In the genomic region with DNA sequence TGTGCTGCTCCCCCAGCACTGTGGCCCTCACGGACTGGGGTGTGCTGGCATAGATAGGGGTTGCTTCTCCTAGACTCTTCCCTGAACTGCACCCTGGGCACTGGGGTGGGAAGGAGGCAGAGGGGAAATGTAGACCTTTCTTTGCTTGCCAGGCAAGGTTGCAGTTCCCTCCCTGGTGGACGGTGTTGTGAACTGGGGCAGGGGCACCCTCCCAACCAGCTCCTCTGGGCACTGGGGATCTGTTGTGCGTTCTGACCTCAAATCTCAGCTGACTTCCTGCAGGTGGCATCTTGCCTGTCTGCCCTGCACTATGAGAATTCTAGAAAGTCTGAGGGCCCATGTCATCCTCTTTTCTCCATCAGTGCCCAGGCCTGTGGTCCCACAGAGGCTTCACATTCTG, we compare ENCODE assay signal across 12 cellular contexts. TPM values are rescaled to one million over a fixed set of nuclear protein-coding genes. Genes with fewer than 3 reads are reported as not detected.
DNase-seq lines count a peak whose midpoint lies in the region; ATAC-seq, FAIRE-seq and TF ChIP-seq lines count a peak whose summit lies in the region.
"Had no signal": no experiment of that assay in that cellular context is flagged by ENCODE, and none has a peak within 500 bp of the region (broad histone marks: within the 10 kb centered on the region; RNA-seq: fewer than 3 reads in every experiment).

No MANE protein-coding gene starts in this region.

- peak; percentile 29 for DNase-seq in MM.1S
- no peak for DNase-seq in bronchial epithelial cell (ENCODE audit: low read depth)
- DNase-seq in mesenchymal stem cell, result no peak
- no peak for DNase-seq in hippocampal formation (lab: John Stamatoyannopoulos, UW)
- DNase-seq in PC-9, result no peak
- no peak for DNase-seq in tibial nerve (ENCODE audit: low spot score in 2 of 2)
- DNase-seq: Caco-2; CD8-positive, alpha-beta T cell; GM23248; H7 had no signal

- peak overlapping the region; percentile 13 to 88 (median 80); a peak in 21 of 22 replicates for H3K4me2 ChIP-seq in BLaER1 treated with 17β-estradiol and CSF1 and Interleukin-3, amounts not matched to agents 10 nM and 100 nM
- H3K4me2 ChIP-seq in MM.1S (ENCODE audit: low read depth, low read length) (no peak overlapping the region), mesenchymal stem cell (ENCODE audit: low read length, poor library complexity, severe bottlenecking) (no peak overlapping the region), PC-9 (no peak overlapping the region)

- peaks cover 0 to 27% (median 0%) of the 10 kb centered on the region in 11 experiments; a peak in 2 of 22 replicates for H3K36me3 ChIP-seq in BLaER1 treated with 17β-estradiol and CSF1 and Interleukin-3, amounts not matched to agents 10 nM and 100 nM
- H3K36me3 ChIP-seq in MM.1S (replicated peaks; ENCODE audit: insufficient read depth, low read length) (no peaks in the 10 kb centered on the region), bronchial epithelial cell (ENCODE audit: control insufficient read depth, insufficient read depth, low read length) (no peaks in the 10 kb centered on the region), mesenchymal stem cell (ENCODE audit: control insufficient read depth in 1 of 2, insufficient read depth in 2 of 2, low read depth in 1 of 2, low read length in 2 of 2) (peaks cover 36 to 94% of the 10 kb centered on the region in 2 experiments), PC-9 (ENCODE audit: low read depth) (no peaks in the 10 kb centered on the region), tibial nerve (no peaks in the 10 kb centered on the region)

- peak overlapping the region in 8 of 11 experiments; percentile 1 to 51 (median 20); a peak in 9 of 22 replicates for H3K9ac ChIP-seq in BLaER1 treated with 17β-estradiol and CSF1 and Interleukin-3, amounts not matched to agents 10 nM and 100 nM
- H3K9ac ChIP-seq in MM.1S (ENCODE audit: low read length), result no peak overlapping the region
- H3K9ac ChIP-seq in mesenchymal stem cell (ENCODE audit: low read length), result peak overlapping the region; percentile 43
- H3K9ac ChIP-seq: GM23248 had no signal

- CTCF ChIA-PET in PC-9 (lab: Charles Lee), result interaction anchor here (0.7 kb wide), 1 partner anchor 17 kb away, joined by 3 read pairs; no protein-coding TSS in a partner anchor

- POLR2A ChIA-PET in PC-9 (lab: Charles Lee; ENCODE audit: unreplicated experiment), result no interaction called here

- no peak for ATAC-seq in HG03135 (IDR thresholded peaks at IDR 0.05; ENCODE audit: unreplicated experiment)
- ATAC-seq: CD8-positive, alpha-beta T cell had no signal

- H2BK5ac ChIP-seq in mesenchymal stem cell (ENCODE audit: low read depth, low read length, poor library complexity, severe bottlenecking), result no peak overlapping the region

- H4K20me1 ChIP-seq in BLaER1 treated with 17β-estradiol and CSF1 and Interleukin-3, amounts not matched to agents 10 nM and 100 nM, result 0 out of 22 replicates have a peak, but pooled peaks cover 0 to 4% (median 0%) of the 10 kb centered on the region in 11 experiments
- H4K20me1 ChIP-seq in MM.1S (ENCODE audit: insufficient read depth, low read length) (no peaks in the 10 kb centered on the region), PC-9 (ENCODE audit: insufficient read depth) (no peaks in the 10 kb centered on the region)

- H3K9me2 ChIP-seq in MM.1S (replicated peaks; ENCODE audit: insufficient read depth, low read length) (no peaks in the 10 kb centered on the region), PC-9 (ENCODE audit: insufficient read depth) (no peaks in the 10 kb centered on the region)

- peaks cover 44 to 80% (median 73%) of the 10 kb centered on the region in 10 experiments for H3K4me1 ChIP-seq in BLaER1 treated with 17β-estradiol and CSF1 and Interleukin-3, amounts not matched to agents 10 nM and 100 nM
- 0 out of 2 replicates have a peak, but pooled peaks cover 8% of the 10 kb centered on the region for H3K4me1 ChIP-seq in MM.1S (ENCODE audit: low read length)
- H3K4me1 ChIP-seq in mesenchymal stem cell (ENCODE audit: control insufficient read depth, insufficient read depth, low read depth, low read length), result no peaks in the 10 kb centered on the region
- no peaks in the 10 kb centered on the region for H3K4me1 ChIP-seq in PC-9 (replicated peaks; ENCODE audit: insufficient read depth)
- H3K4me1 ChIP-seq in tibial nerve, result peaks cover 0 to 8% (median 0%) of the 10 kb centered on the region in 4 donors
- H3K4me1 ChIP-seq: Caco-2 had no signal

- no peak overlapping the region for H3K18ac ChIP-seq in mesenchymal stem cell (ENCODE audit: low read depth in 1 of 2, low read length in 2 of 2)

- no peak for TF ChIP-seq POLR2A in tibial nerve (IDR thresholded peaks at IDR 0.05)

- H2AFZ ChIP-seq in MM.1S (ENCODE audit: low read length) (no peak overlapping the region), mesenchymal stem cell (ENCODE audit: low read depth, low read length) (no peak overlapping the region), PC-9 (no peak overlapping the region)
- H2AFZ ChIP-seq: GM23248 had no signal

- H3F3A ChIP-seq in MM.1S (ENCODE audit: insufficient read depth, low read length), result no peaks in the 10 kb centered on the region
- no peaks in the 10 kb centered on the region for H3F3A ChIP-seq in PC-9 (ENCODE audit: insufficient read depth, low read depth)

- H3K79me2 ChIP-seq in MM.1S (ENCODE audit: low read length) (no peaks in the 10 kb centered on the region), PC-9 (ENCODE audit: low read depth) (no peaks in the 10 kb centered on the region)

- peak; percentile 55 for FAIRE-seq in bronchial epithelial cell (lab: Jason Lieb, UNC)

- no peak overlapping the region for H2BK15ac ChIP-seq in mesenchymal stem cell (ENCODE audit: low read depth, poor library complexity, severe bottlenecking)

- H2BK12ac ChIP-seq in mesenchymal stem cell (ENCODE audit: low read length in 2 of 2), result no peak overlapping the region

- no peak for TF ChIP-seq CTCF in MM.1S (IDR thresholded peaks at IDR 0.05; ENCODE audit: low read length)
- TF ChIP-seq CTCF in bronchial epithelial cell (IDR thresholded peaks at IDR 0.05; ENCODE audit: insufficient read depth, low read length, severe bottlenecking), result no peak
- no peak for TF ChIP-seq CTCF in PC-9 (conservative IDR thresholded peaks at IDR 0.05)
- no peak for TF ChIP-seq CTCF in tibial nerve (IDR thresholded peaks at IDR 0.05)

- H2BK120ac ChIP-seq in mesenchymal stem cell (ENCODE audit: low read depth, low read length), result no peak overlapping the region

- H4K8ac ChIP-seq in mesenchymal stem cell (ENCODE audit: low read length), result no peak overlapping the region

- H3K27ac ChIP-seq in BLaER1 treated with 17β-estradiol and CSF1 and Interleukin-3, amounts not matched to agents 10 nM and 100 nM, result peak overlapping the region in 5 of 11 experiments; percentile 3 to 63 (median 55); a peak in 6 of 22 replicates
- no peak overlapping the region for H3K27ac ChIP-seq in MM.1S (ENCODE audit: low read length)
- H3K27ac ChIP-seq in mesenchymal stem cell (ENCODE audit: low read length, poor library complexity, severe bottlenecking), result no peak overlapping the region
- H3K27ac ChIP-seq in PC-9, result no peak overlapping the region
- H3K27ac ChIP-seq in tibial nerve, result no peak overlapping the region
- H3K27ac ChIP-seq: GM23248 had no signal

- H2AK5ac ChIP-seq in mesenchymal stem cell (ENCODE audit: low read length, severe bottlenecking), result no peak overlapping the region

- no peak overlapping the region for H3K23ac ChIP-seq in mesenchymal stem cell (ENCODE audit: low read length in 2 of 2)

- no peak for TF ChIP-seq EP300 in tibial nerve (IDR thresholded peaks at IDR 0.05)

- H4K91ac ChIP-seq in mesenchymal stem cell (ENCODE audit: low read length), result no peak overlapping the region

- no peak overlapping the region for H3K4me3 ChIP-seq in BLaER1 treated with 17β-estradiol and CSF1 and Interleukin-3, amounts not matched to agents 10 nM and 100 nM
- no peak overlapping the region for H3K4me3 ChIP-seq in MM.1S (ENCODE audit: low read length)
- no peak overlapping the region for H3K4me3 ChIP-seq in bronchial epithelial cell (ENCODE audit: low read depth, low read length)
- H3K4me3 ChIP-seq in mesenchymal stem cell (ENCODE audit: insufficient read depth in 1 of 2, low read depth in 1 of 2, low read length in 2 of 2), result no peak overlapping the region
- no peak overlapping the region for H3K4me3 ChIP-seq in PC-9
- no peak overlapping the region for H3K4me3 ChIP-seq in tibial nerve
- H3K4me3 ChIP-seq: GM23248 had no signal

- no peak overlapping the region for H3K4ac ChIP-seq in mesenchymal stem cell (ENCODE audit: low read depth in 1 of 2, low read length in 2 of 2)

- WGBS in mesenchymal stem cell, result 79% methylated on average over 2 of the region's 3 CpGs
- 73 to 82% methylated on average over 3 of the region's 3 CpGs for WGBS in tibial nerve, 2 donors

- BruUV-seq in PC-9 (replicated peaks; lab: Mats Ljungman, UMichigan), result no TSS peak

- no peaks in the 10 kb centered on the region for H3K27me3 ChIP-seq in BLaER1 treated with 17β-estradiol and CSF1 and Interleukin-3, amounts not matched to agents 10 nM and 100 nM
- H3K27me3 ChIP-seq in MM.1S (replicated peaks; ENCODE audit: insufficient read depth, low read length) (no peaks in the 10 kb centered on the region), bronchial epithelial cell (ENCODE audit: control insufficient read depth, insufficient read depth, low read length) (no peaks in the 10 kb centered on the region), mesenchymal stem cell (ENCODE audit: control insufficient read depth in 1 of 2, insufficient read depth in 1 of 2, low read length in 2 of 2) (no peaks in the 10 kb centered on the region), PC-9 (ENCODE audit: insufficient read depth, low read depth) (no peaks in the 10 kb centered on the region), tibial nerve (no peaks in the 10 kb centered on the region)

- peaks cover 7% of the 10 kb centered on the region for H3K79me1 ChIP-seq in mesenchymal stem cell (replicated peaks; ENCODE audit: low read length, poor library complexity, severe bottlenecking)

- no peaks in the 10 kb centered on the region for H3K9me3 ChIP-seq in BLaER1 treated with 17β-estradiol and CSF1 and Interleukin-3, amounts not matched to agents 10 nM and 100 nM (replicated peaks in 1 of 11)
- H3K9me3 ChIP-seq in MM.1S (replicated peaks; ENCODE audit: insufficient read depth, low read length) (no peaks in the 10 kb centered on the region), mesenchymal stem cell (ENCODE audit: control insufficient read depth, low read length) (no peaks in the 10 kb centered on the region), PC-9 (ENCODE audit: insufficient read depth, low read depth) (no peaks in the 10 kb centered on the region), tibial nerve (no peaks in the 10 kb centered on the region)
- H3K9me3 ChIP-seq: Caco-2 had no signal

- intact Hi-C loops in PC-9 (cut with micrococcal nuclease; ENCODE audit: unreplicated experiment), result no loop called here

- no peak overlapping the region for H3K14ac ChIP-seq in mesenchymal stem cell (ENCODE audit: low read length in 2 of 2)

RNA-seq across cellular contexts. Expression of gene ARHGAP22, which starts 53.9 kb away (rescaled TPM):
- 4.9 and 9.0 TPM in 2 replicates for total RNA-seq in bronchial epithelial cell
- polyA plus RNA-seq in mesenchymal stem cell (2013, experiment 1 of 2), result 14.3 TPM
- polyA plus RNA-seq in mesenchymal stem cell (2013, experiment 2 of 2), result 14.4 TPM
- total RNA-seq in PC-9 (2021), result 3.2 and 4.0 TPM in 2 replicates
- 10 to 100 TPM in 3 of 4 donors, 1 to 10 TPM in 1; 7.7 to 16.5 (median 14.3) TPM for total RNA-seq in tibial nerve
- total RNA-seq: CD8-positive, alpha-beta T cell had no signal

Comparison
In these comparisons a context has a peak if more than half of its experiments do, and no peak if none do; other contexts are left out.
1. H3K4me2 ChIP-seq: peak in BLaER1 treated with 17β-estradiol and CSF1 and Interleukin-3, amounts not matched to agents 10 nM and 100 nM (11 of 11); none in MM.1S (single experiment), mesenchymal stem cell (single experiment) and PC-9 (single experiment).